Comparison of ENCODE assay signal across 8 cellular contexts in genomic region chr13:40776681-40777165, GRCh38. TPM values are rescaled to one million over a fixed set of nuclear protein-coding genes. Genes with fewer than 3 reads are reported as not detected.
DNase-seq lines count a peak whose midpoint lies in the region; ATAC-seq, FAIRE-seq and TF ChIP-seq lines count a peak whose summit lies in the region.

No MANE protein-coding gene starts in this region.

- no peak overlapping the region for H3K9ac ChIP-seq in astrocyte (ENCODE audit: low read length)

- H4K20me1 ChIP-seq in astrocyte (ENCODE audit: insufficient read depth, low read length), result no peaks in the 10 kb centered on the region

- no peaks in the 10 kb centered on the region for H3K27me3 ChIP-seq in astrocyte (ENCODE audit: insufficient read depth, low read length)

- H3K9me3 Mint-ChIP-seq in astrocyte (ENCODE audit: unreplicated experiment) (no peaks in the 10 kb centered on the region), neural crest cell (no peaks in the 10 kb centered on the region)

- H3K27me3 Mint-ChIP-seq in astrocyte (ENCODE audit: low read depth, unreplicated experiment), result no peaks in the 10 kb centered on the region
- no peaks in the 10 kb centered on the region for H3K27me3 Mint-ChIP-seq in neural crest cell (ENCODE audit: low read depth)

- H3K4me3 ChIP-seq in astrocyte (ENCODE audit: insufficient read depth, low read depth, low read length), result no peak overlapping the region

- peak overlapping the region; percentile 11 for H2AFZ ChIP-seq in astrocyte (ENCODE audit: low read depth, low read length)

- TF ChIP-seq CTCF in astrocyte (IDR thresholded peaks at IDR 0.05; ENCODE audit: insufficient read depth, low read depth, low read length), result no peak
- TF ChIP-seq CTCF in neural crest cell (conservative IDR thresholded peaks at IDR 0.05), result no peak

- H3K36me3 ChIP-seq in astrocyte (ENCODE audit: insufficient read depth, low read length), result no peaks in the 10 kb centered on the region

- H3K79me2 ChIP-seq in astrocyte (ENCODE audit: insufficient read depth, low read length), result no peaks in the 10 kb centered on the region

- H3K27ac Mint-ChIP-seq in astrocyte (ENCODE audit: unreplicated experiment) (no peak overlapping the region), neural crest cell (ENCODE audit: unreplicated experiment) (no peak overlapping the region)

- ATAC-seq in GM19372 (IDR thresholded peaks at IDR 0.05; ENCODE audit: low read depth, unreplicated experiment) (peak; percentile 55), HG03342 (IDR thresholded peaks at IDR 0.05; ENCODE audit: unreplicated experiment) (peak; percentile 48)

- CTCF ChIA-PET in HEK293T (lab: Yijun Ruan, JAX), result interaction anchor here (1.3 to 2.6 kb wide), 4 partner anchors 8 to 1093 kb away, joined by 3 to 10 read pairs (median 6); no protein-coding TSS in a partner anchor

- FAIRE-seq in astrocyte (lab: Jason Lieb, UNC), result no peak

- H3K36me3 Mint-ChIP-seq in astrocyte (ENCODE audit: low read depth, unreplicated experiment) (no peaks in the 10 kb centered on the region), neural crest cell (ENCODE audit: low read depth) (no peaks in the 10 kb centered on the region)

- DNase-seq in T-helper 2 cell, result peak; percentile 23 to 97 (median 63)
- DNase-seq in astrocyte (ENCODE audit: low read depth), result peak; percentile 66
- DNase-seq in neural crest cell (ENCODE audit: low read depth, low spot score), result no peak
- no peak for DNase-seq in DMS153 (lab: John Stamatoyannopoulos, UW)
- no peak for DNase-seq in HEK293T (ENCODE audit: extremely low spot score)
- DNase-seq in NCI-H1436 treated with DMSO at 0.1 percent for 48 hours (lab: John Stamatoyannopoulos, UW), result no peak

- H3K4me3 Mint-ChIP-seq in astrocyte (ENCODE audit: unreplicated experiment), result no peak overlapping the region
- peak overlapping the region; percentile 62 for H3K4me3 Mint-ChIP-seq in neural crest cell

- no peaks in the 10 kb centered on the region for H3K9me3 ChIP-seq in astrocyte (ENCODE audit: insufficient read depth, low read depth, low read length)

- H3K4me1 ChIP-seq in astrocyte (ENCODE audit: insufficient read depth, low read length), result peaks cover 8% of the 10 kb centered on the region

- peak overlapping the region; percentile 70 for H3K4me2 ChIP-seq in astrocyte (ENCODE audit: low read length)

- POLR2A ChIA-PET in HEK293T (lab: Yijun Ruan, JAX), result no interaction called here

- peaks cover 7% of the 10 kb centered on the region for H3K4me1 Mint-ChIP-seq in astrocyte (ENCODE audit: low read depth, unreplicated experiment)
- peaks cover 8% of the 10 kb centered on the region for H3K4me1 Mint-ChIP-seq in neural crest cell

- no peak overlapping the region for H3K27ac ChIP-seq in astrocyte (ENCODE audit: low read depth, low read length)

TF ChIP-seq in HEK293T, 16 proteins besides CTCF, POLR2A, EP300 and RAD21:
- TF ChIP-seq CTBP1 (IDR thresholded peaks at IDR 0.05; ENCODE audit: borderline replicate concordance), result no peak
- TF ChIP-seq BHLHE40 (IDR thresholded peaks at IDR 0.05; ENCODE audit: borderline replicate concordance), result no peak
- no peak for TF ChIP-seq ZNF384 (IDR thresholded peaks at IDR 0.05)
- no peak for TF ChIP-seq ELF4 (IDR thresholded peaks at IDR 0.05)
- no peak for TF ChIP-seq FOXK2 (IDR thresholded peaks at IDR 0.05)
- TF ChIP-seq HDGF (IDR thresholded peaks at IDR 0.05; ENCODE audit: borderline replicate concordance), result no peak
- no peak for TF ChIP-seq SUZ12 (IDR thresholded peaks at IDR 0.05)

RNA-seq across cellular contexts. Expression of gene MRPS31, which starts 5.7 kb away (rescaled TPM):
- 15.1 and 17.0 TPM in 2 replicates for total RNA-seq in astrocyte
- 32.0 and 34.6 TPM in 2 replicates for total RNA-seq in neural crest cell

RNA-seq across cellular contexts. Expression of gene SLC25A15, which starts 12.7 kb away (rescaled TPM):
- total RNA-seq in astrocyte, result 11.7 and 12.2 TPM in 2 replicates
- total RNA-seq in neural crest cell, result 23.5 and 25.6 TPM in 2 replicates

Comparison
In these comparisons a context has a peak if more than half of its experiments do, and no peak if none do; other contexts are left out.
1. DNase-seq: peak in T-helper 2 cell (5 of 5) and astrocyte (single experiment); none in neural crest cell (single experiment), DMS153 (single experiment), HEK293T (single experiment) and NCI-H1436 treated with DMSO at 0.1 percent for 48 hours (single experiment).